Comparison of ENCODE assay signal across 25 cellular contexts in the genomic region with DNA sequence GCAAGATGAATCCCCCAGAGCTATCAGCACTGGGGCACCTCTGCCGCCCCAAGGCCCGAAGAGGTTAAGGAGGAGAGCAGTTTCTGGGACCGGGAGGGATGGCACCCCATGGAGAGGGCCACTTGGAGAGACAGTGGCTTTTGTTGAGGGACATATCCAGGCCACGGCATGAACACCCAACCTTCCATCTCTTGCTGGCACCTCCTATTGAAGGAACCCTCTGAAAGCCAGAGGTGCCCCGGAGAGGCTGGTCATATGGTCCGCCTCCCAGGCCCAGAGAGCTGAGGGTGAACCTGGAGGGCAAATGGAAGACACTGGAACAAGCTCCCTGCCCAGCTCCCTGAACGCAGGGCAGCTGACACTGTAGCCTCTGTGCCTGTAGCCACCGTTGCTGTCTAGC.
"Had no signal": no experiment of that assay in that cellular context is flagged by ENCODE, and none has a peak within 500 bp of the region (broad histone marks: within the 10 kb centered on the region; RNA-seq: fewer than 3 reads in every experiment).

No MANE protein-coding gene starts in this region.

- H3K36me3 ChIP-seq: breast epithelium, colonic mucosa, gastrocnemius medialis, left lung, lower lobe of right lung, neutrophil, stomach, thyroid gland had no signal

- H3K27me3 ChIP-seq: breast epithelium, colonic mucosa, gastrocnemius medialis, left lung, neutrophil, stomach, thyroid gland had no signal

- H3K4me1 ChIP-seq: breast epithelium, colonic mucosa, gastrocnemius medialis, left lung had no signal

- H3K27ac Mint-ChIP-seq: nephron; stimulated activated naive B cell treated with anti-CD40 and anti-IgM and Interleukin-4, amounts not matched to agents 10 μg/mL and 1 μg/mL and 100 μg/mL, for 72 hours had no signal

- ATAC-seq: gastrocnemius medialis; left lung; lower lobe of right lung; stimulated activated naive B cell treated with anti-CD40 and anti-IgM and Interleukin-4, amounts not matched to agents 10 μg/mL and 1 μg/mL and 100 μg/mL, for 72 hours had no signal

- H3K27me3 Mint-ChIP-seq: stimulated activated naive B cell treated with anti-CD40 and anti-IgM and Interleukin-4, amounts not matched to agents 10 μg/mL and 1 μg/mL and 100 μg/mL, for 72 hours had no signal

- FAIRE-seq: islet of Langerhans had no signal

- H3K4me3 Mint-ChIP-seq: nephron; stimulated activated naive B cell treated with anti-CD40 and anti-IgM and Interleukin-4, amounts not matched to agents 10 μg/mL and 1 μg/mL and 100 μg/mL, for 72 hours had no signal

- DNase-seq: activated CD4-positive, alpha-beta T cell treated with anti-CD3 and anti-CD28 coated beads for 4 hours; activated CD4-positive, alpha-beta T cell treated with anti-CD3 and anti-CD28 coated beads, Interleukin-2, amount 50 U/mL, for 48 hours; activated CD4-positive, CD25-positive, alpha-beta regulatory T cell; activated CD8-positive, alpha-beta memory T cell treated with anti-CD3 and anti-CD28 coated beads for 24 hours; activated effector memory CD4-positive, alpha-beta T cell treated with anti-CD3 and anti-CD28 coated beads, Interleukin-2, amount 50 U/mL, for 16 hours; activated naive CD4-positive, alpha-beta T cell treated with anti-CD3 and anti-CD28 coated beads, Interleukin-2, amount 50 U/mL, for 16 hours; cerebellar nuclear complex; colonic mucosa; effector CD8-positive, alpha-beta T cell; gastrocnemius medialis; glutamatergic neuron; lower lobe of right lung; mesenchymal stem cell; stimulated activated CD4-positive, alpha-beta T cell treated with anti-CD3 and anti-CD28 coated beads, Interleukin-1b, Interleukin-23, amount 100 ng/mL, for 48 hours; stimulated activated CD4-positive, alpha-beta T cell treated with anti-CD3 and anti-CD28 coated beads, Interleukin-4, amount 100 ng/mL, for 4 hours; stimulated activated CD8-positive, alpha-beta memory T cell treated with anti-CD3 and anti-CD28 coated beads, Interleukin-4, amount 100 ng/mL, for 48 hours; stimulated activated naive B cell treated with anti-CD40 and anti-IgM and Interleukin-4, amounts not matched to agents 10 μg/mL and 1 μg/mL and 100 μg/mL, for 72 hours; stomach; thyroid gland had no signal

- H3K4me3 ChIP-seq: breast epithelium, colonic mucosa, gastrocnemius medialis, left lung, lower lobe of right lung, smooth muscle cell, stomach, thyroid gland had no signal

- H3K9me3 Mint-ChIP-seq: nephron had no signal

- H3K27ac ChIP-seq: breast epithelium, colonic mucosa, gastrocnemius medialis, left lung, lower lobe of right lung, neutrophil, stomach, thyroid gland had no signal

- H3K9me3 ChIP-seq: breast epithelium, colonic mucosa, gastrocnemius medialis, left lung, lower lobe of right lung, neutrophil, stomach, thyroid gland had no signal
